ENCODE assay signal across 12 cellular contexts in genomic region chr3:55286695-55287094, GRCh38.
A peak's percentile ranks its signal among the peaks of the same experiment; 100 is the strongest.
DNase-seq lines count a peak whose midpoint lies in the region; ATAC-seq and TF ChIP-seq lines count a peak whose summit lies in the region.
"Had no signal": no experiment of that assay in that cellular context is flagged by ENCODE, and none has a peak within 500 bp of the region (broad histone marks: within the 10 kb centered on the region; RNA-seq: fewer than 3 reads in every experiment).

No MANE protein-coding gene starts in this region.

- H3K27me3 ChIP-seq in MG63, result no peaks in the 10 kb centered on the region

- H3K9me3 ChIP-seq in MG63, result no peaks in the 10 kb centered on the region

- TF ChIP-seq CTCF in AG10803 (conservative IDR thresholded peaks at IDR 0.05; ENCODE audit: low read length), result no peak

- DNase-seq in NCI-H1092 treated with DMSO at 0.1 percent for 48 hours (lab: John Stamatoyannopoulos, UW) (peak; percentile 27), NCI-H1092 (lab: John Stamatoyannopoulos, UW) (no peak), AG10803 (ENCODE audit: low read depth) (peak; percentile 35), MG63 (peak; percentile 52), medulla oblongata (ENCODE audit: extremely low spot score) (peak; percentile 3), NCI-H2107 treated with DMSO at 0.1 percent for 48 hours (lab: John Stamatoyannopoulos, UW; ENCODE audit: unreplicated experiment) (no peak), NCI-H82 (lab: John Stamatoyannopoulos, UW) (no peak)
- DNase-seq: Calu3; CD4-positive, alpha-beta T cell; DMS 273 treated with DMSO at 0.1 percent for 48 hours had no signal

- ATAC-seq in HG03159 (IDR thresholded peaks at IDR 0.05; ENCODE audit: unreplicated experiment), result no peak
- ATAC-seq: HCT116 had no signal

- H3K36me3 ChIP-seq in MG63, result no peaks in the 10 kb centered on the region

- no peak overlapping the region for H3K4me3 ChIP-seq in AG10803 (ENCODE audit: low read length)
- H3K4me3 ChIP-seq in MG63, result no peak overlapping the region

Comparison
In these comparisons a context has a peak if more than half of its experiments do, and no peak if none do; other contexts are left out.
1. DNase-seq: peak in NCI-H1092 treated with DMSO at 0.1 percent for 48 hours (single experiment), AG10803 (single experiment), MG63 (single experiment) and medulla oblongata (single experiment); none in NCI-H1092 (single experiment), NCI-H2107 treated with DMSO at 0.1 percent for 48 hours (single experiment) and NCI-H82 (single experiment).